ENCODE assay signal across 7 cellular contexts in the genomic region with DNA sequence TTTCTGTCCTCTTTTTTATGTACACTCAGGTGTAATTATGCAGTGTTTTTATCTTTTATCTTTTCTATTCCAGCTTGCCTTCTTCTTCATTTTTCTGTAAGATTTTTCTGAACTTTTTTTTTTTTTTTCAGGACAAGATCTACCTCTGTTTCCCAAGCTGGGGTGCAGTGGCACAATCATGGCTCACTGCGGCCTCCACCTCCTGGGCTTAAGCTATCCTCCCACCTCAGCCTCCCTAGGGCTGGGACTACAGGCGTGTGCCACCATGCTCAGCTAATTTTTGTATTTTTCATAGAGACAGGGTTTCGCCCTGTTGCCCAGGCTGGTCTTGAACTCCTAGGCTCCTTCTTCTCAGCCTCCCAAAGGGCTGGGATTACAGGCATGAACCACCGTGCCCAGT.
"Had no signal": no experiment of that assay in that cellular context is flagged by ENCODE, and none has a peak within 500 bp of the region (broad histone marks: within the 10 kb centered on the region; RNA-seq: fewer than 3 reads in every experiment).

No MANE protein-coding gene starts in this region.

- ATAC-seq: HCT116 had no signal

- H3K27ac ChIP-seq: GM23248 had no signal

- DNase-seq: GM23248, GOT3, H7, HFFc6, KG1 had no signal

- H3K4me3 ChIP-seq: GM23248, HAP-1 had no signal

- H3K9me3 ChIP-seq: HAP-1 had no signal

- H3K9ac ChIP-seq: GM23248 had no signal

- H2AFZ ChIP-seq: GM23248 had no signal

- H3K36me3 ChIP-seq: HAP-1 had no signal
